Comparison of ENCODE assay signal across 14 cellular contexts in genomic region chr11:127640822-127641485, GRCh38.
A peak's percentile ranks its signal among the peaks of the same experiment; 100 is the strongest.
DNase-seq lines count a peak whose midpoint lies in the region; ATAC-seq and TF ChIP-seq lines count a peak whose summit lies in the region.
"Had no signal": no experiment of that assay in that cellular context is flagged by ENCODE, and none has a peak within 500 bp of the region (broad histone marks: within the 10 kb centered on the region; RNA-seq: fewer than 3 reads in every experiment).

No MANE protein-coding gene starts in this region.

- no peaks in the 10 kb centered on the region for H3K4me1 ChIP-seq in RWPE2 (ENCODE audit: insufficient read depth, poor library complexity, severe bottlenecking)
- no peaks in the 10 kb centered on the region for H3K4me1 ChIP-seq in A673 (ENCODE audit: insufficient read depth, low read length, poor library complexity, severe bottlenecking)

- H3K9me3 Mint-ChIP-seq in nephron progenitor cell = no peaks in the 10 kb centered on the region
- H3K9me3 Mint-ChIP-seq: central memory CD8-positive, alpha-beta T cell; immature natural killer cell; stimulated activated naive B cell treated with anti-CD40 and anti-IgM and Interleukin-4, amounts not matched to agents 10 μg/mL and 1 μg/mL and 100 μg/mL, for 72 hours had no signal

- H3K4me3 Mint-ChIP-seq in nephron progenitor cell = peak overlapping the region; percentile 53
- H3K4me3 Mint-ChIP-seq: central memory CD8-positive, alpha-beta T cell; immature natural killer cell; stimulated activated naive B cell treated with anti-CD40 and anti-IgM and Interleukin-4, amounts not matched to agents 10 μg/mL and 1 μg/mL and 100 μg/mL, for 72 hours had no signal

- CTCF ChIA-PET in A673 (lab: Charles Lee) = no interaction called here

- H3K4me3 ChIP-seq in RWPE2 (ENCODE audit: severe bottlenecking) (no peak overlapping the region), A673 (ENCODE audit: low read depth, low read length, poor library complexity, severe bottlenecking) (no peak overlapping the region)

- DNase-seq in RWPE2 (ENCODE audit: low spot score) = no peak
- no peak for DNase-seq in nephron progenitor cell
- DNase-seq in A673 (ENCODE audit: low spot score) = no peak
- DNase-seq in activated CD4-positive, alpha-beta T cell treated with anti-CD3 and anti-CD28 coated beads, Interleukin-2, amount 50 U/mL, for 48 hours = no peak
- DNase-seq in GM19240 (ENCODE audit: insufficient read length, low spot score) = no peak
- DNase-seq in stimulated activated CD4-positive, alpha-beta T cell treated with anti-CD3 and anti-CD28 coated beads, Interleukin-1b, Interleukin-23, amount 100 ng/mL, for 48 hours = no peak
- DNase-seq: immature natural killer cell; stimulated activated naive B cell treated with anti-CD40 and anti-IgM and Interleukin-4, amounts not matched to agents 10 μg/mL and 1 μg/mL and 100 μg/mL, for 72 hours had no signal

- H3K27ac Mint-ChIP-seq in nephron progenitor cell = peak overlapping the region; percentile 93
- H3K27ac Mint-ChIP-seq: immature natural killer cell; stimulated activated naive B cell treated with anti-CD40 and anti-IgM and Interleukin-4, amounts not matched to agents 10 μg/mL and 1 μg/mL and 100 μg/mL, for 72 hours had no signal

- H3K27me3 Mint-ChIP-seq in nephron progenitor cell (ENCODE audit: low read depth, poor library complexity) = no peaks in the 10 kb centered on the region
- H3K27me3 Mint-ChIP-seq: central memory CD8-positive, alpha-beta T cell; stimulated activated naive B cell treated with anti-CD40 and anti-IgM and Interleukin-4, amounts not matched to agents 10 μg/mL and 1 μg/mL and 100 μg/mL, for 72 hours had no signal

- H3K4me1 Mint-ChIP-seq in nephron progenitor cell = peaks cover 71% of the 10 kb centered on the region
- H3K4me1 Mint-ChIP-seq: central memory CD8-positive, alpha-beta T cell; immature natural killer cell; stimulated activated naive B cell treated with anti-CD40 and anti-IgM and Interleukin-4, amounts not matched to agents 10 μg/mL and 1 μg/mL and 100 μg/mL, for 72 hours had no signal

- BruUV-seq in A673 (replicated peaks; lab: Mats Ljungman, UMichigan) = no TSS peak

- H3K36me3 ChIP-seq in RWPE2 (ENCODE audit: low read depth) (no peaks in the 10 kb centered on the region), A673 (ENCODE audit: insufficient read depth, low read length, poor library complexity, severe bottlenecking) (no peaks in the 10 kb centered on the region)
- H3K36me3 ChIP-seq: neutrophil had no signal

- ATAC-seq in GM19035 (IDR thresholded peaks at IDR 0.05; ENCODE audit: unreplicated experiment) (peak; percentile 55), HG02981 (IDR thresholded peaks at IDR 0.05; ENCODE audit: unreplicated experiment) (peak; percentile 49), RWPE2 (ENCODE audit: low read depth) (peak; percentile 42; the same call in 1 of the 3 replicates)
- ATAC-seq: Right ventricle myocardium inferior; stimulated activated naive B cell treated with anti-CD40 and anti-IgM and Interleukin-4, amounts not matched to agents 10 μg/mL and 1 μg/mL and 100 μg/mL, for 72 hours had no signal

- POLR2A ChIA-PET in A673 (lab: Charles Lee; ENCODE audit: low non-redundant PET) = no interaction called here

- H3K36me3 Mint-ChIP-seq in nephron progenitor cell (ENCODE audit: low read depth) = no peaks in the 10 kb centered on the region
- H3K36me3 Mint-ChIP-seq: immature natural killer cell; stimulated activated naive B cell treated with anti-CD40 and anti-IgM and Interleukin-4, amounts not matched to agents 10 μg/mL and 1 μg/mL and 100 μg/mL, for 72 hours had no signal

- H3K27me3 ChIP-seq in RWPE2 (ENCODE audit: insufficient read depth, poor library complexity, severe bottlenecking) (no peaks in the 10 kb centered on the region), A673 (replicated peaks; ENCODE audit: insufficient read depth, low read depth, low read length, poor library complexity) (peaks cover 18% of the 10 kb centered on the region)
- H3K27me3 ChIP-seq: neutrophil had no signal

- H3K27ac ChIP-seq in RWPE2 (ENCODE audit: poor library complexity, severe bottlenecking) = no peak overlapping the region
- H3K27ac ChIP-seq in A673 (ENCODE audit: low read depth, low read length, poor library complexity, severe bottlenecking) = no peak overlapping the region
- H3K27ac ChIP-seq: neutrophil, VCaP had no signal

- TF ChIP-seq CTCF in RWPE2 (IDR thresholded peaks at IDR 0.05; ENCODE audit: poor library complexity, severe bottlenecking) (no peak), nephron progenitor cell (IDR thresholded peaks at IDR 0.05) (no peak), A673 (conservative IDR thresholded peaks at IDR 0.05; ENCODE audit: low read depth, low read length) (no peak)

- H3K9me3 ChIP-seq in RWPE2 (ENCODE audit: severe bottlenecking) (no peaks in the 10 kb centered on the region), A673 (ENCODE audit: low read depth, low read length, poor library complexity, severe bottlenecking) (no peaks in the 10 kb centered on the region)
- H3K9me3 ChIP-seq: neutrophil had no signal

- intact Hi-C loops in A673 (cut with micrococcal nuclease; ENCODE audit: unreplicated experiment) = no loop called here
